8 cellular contexts compared by ENCODE assay signal in genomic region chr14:22589096-22589839, GRCh38. TPM values are rescaled to one million over a fixed set of nuclear protein-coding genes. Genes with fewer than 3 reads are reported as not detected.
DNase-seq lines count a peak whose midpoint lies in the region; ATAC-seq and TF ChIP-seq lines count a peak whose summit lies in the region.

DAD1 (minus strand) TSS chr14:22589224; CDS start chr14:22589157, 67 bp downstream.

- peak; percentile 86 to 96 (median 90) for ATAC-seq in natural killer cell

- no peaks in the 10 kb centered on the region for H3K36me3 Mint-ChIP-seq in natural killer cell

- TF ChIP-seq CTCF in natural killer cell (IDR thresholded peaks at IDR 0.05) = no peak

- no peaks in the 10 kb centered on the region for H3K36me3 ChIP-seq in H7 (replicated peaks; ENCODE audit: control insufficient read depth, insufficient read depth, low read length)

- DNase-seq in ELF-1 (ENCODE audit: low read depth, low spot score) (peak; percentile 99), H7 (peak; percentile 98), M059J (ENCODE audit: low read depth) (peak; percentile 100), SHP77 (lab: John Stamatoyannopoulos, UW) (peak; percentile 99 to 100), fibroblast of peridontal ligament (ENCODE audit: extremely low read depth) (peak; percentile 100), natural killer cell (peak; percentile 100)
- peak; percentile 100 for DNase-seq in activated effector memory CD4-positive, alpha-beta T cell treated with Interleukin-2 at 50 U/mL for 16 hours
- DNase-seq in stimulated activated naive CD4-positive, alpha-beta T cell treated with Interleukin-2 at 50 U/mL for 16 hours (lab: John Stamatoyannopoulos, UW) = peak; percentile 97

- no peaks in the 10 kb centered on the region for H3K27me3 ChIP-seq in H7 (ENCODE audit: control insufficient read depth, insufficient read depth, low read length)

- intact Hi-C loops in natural killer cell (cut with micrococcal nuclease) = loop anchor here (1.0 to 5.0 kb wide), 8 partner anchors 9 to 506 kb away; partner anchors contain the start of genes ABHD4, ACIN1, C14orf119 and LRP10

- H3K27me3 Mint-ChIP-seq in natural killer cell (ENCODE audit: low read depth in 2 of 2) = peaks cover 13 to 17% of the 10 kb centered on the region in 2 donors

- peaks cover 45 to 47% of the 10 kb centered on the region in 2 donors for H3K4me1 Mint-ChIP-seq in natural killer cell

- peak within 1 kb of the TSS; percentile 90 for H3K4me3 Mint-ChIP-seq in natural killer cell

- H3K9me3 Mint-ChIP-seq in natural killer cell = no peaks in the 10 kb centered on the region

- H3K27ac Mint-ChIP-seq in natural killer cell = peak within 1 kb of the TSS; percentile 97 to 99

- H3K4me3 ChIP-seq in H7 (ENCODE audit: insufficient read depth, low read depth, low read length) = peak within 1 kb of the TSS; percentile 75

RNA-seq across cellular contexts. Expression of gene DAD1, which starts in this region (rescaled TPM):
- total RNA-seq in H7 (2014; rRNA removed; shearing (Covaris generic)) = 218 and 306 TPM in 2 replicates
- 515 and 811 TPM in 2 replicates for total RNA-seq in M059J (2014; rRNA removed; shearing (Covaris generic))
- 10 to 100 TPM; 79.5 to 97.9 (median 92.8) TPM for total RNA-seq in natural killer cell

Comparison
In these comparisons a context has a peak if more than half of its experiments do, and no peak if none do; other contexts are left out.
1. Peak in every context shown above with its lines: DNase-seq, ATAC-seq and H3K4me3 ChIP-seq.